In genomic region chr6:1821188-1822183, GRCh38 we compare ENCODE assay signal across 12 cellular contexts.
DNase-seq lines count a peak whose midpoint lies in the region; ATAC-seq, FAIRE-seq and TF ChIP-seq lines count a peak whose summit lies in the region.
"Had no signal": no experiment of that assay in that cellular context is flagged by ENCODE, and none has a peak within 500 bp of the region (broad histone marks: within the 10 kb centered on the region; RNA-seq: fewer than 3 reads in every experiment).

No MANE protein-coding gene starts in this region.

- H3K4ac ChIP-seq in IMR-90 (ENCODE audit: low read depth, low read length) = no peak overlapping the region

- H3K79me2 ChIP-seq in GM12878 (ENCODE audit: control insufficient read depth, insufficient read depth, low read length) = no peaks in the 10 kb centered on the region

- H3K27ac ChIP-seq in IMR-90 (ENCODE audit: insufficient read depth, low read length) (peak overlapping the region; percentile 51), GM12878 (ENCODE audit: control insufficient read depth, insufficient read depth) (no peak overlapping the region)
- H3K27ac ChIP-seq: ovary had no signal

- no peak overlapping the region for H2BK20ac ChIP-seq in IMR-90 (ENCODE audit: low read depth, low read length)

- peaks cover 4% of the 10 kb centered on the region for H3K36me3 Mint-ChIP-seq in mesothelial cell of epicardium
- no peaks in the 10 kb centered on the region for H3K36me3 Mint-ChIP-seq in activated T-cell treated with anti-CD3 and anti-CD28 coated beads, Interleukin-2, amount 50 U/mL, for 72 hours (ENCODE audit: insufficient read depth in 2 of 2)
- H3K36me3 Mint-ChIP-seq in effector memory CD8-positive, alpha-beta T cell (ENCODE audit: insufficient read depth) = no peaks in the 10 kb centered on the region
- H3K36me3 Mint-ChIP-seq: IgD-negative memory B cell had no signal

- TF ChIP-seq POLR2A in IMR-90 (IDR thresholded peaks at IDR 0.05; ENCODE audit: low read depth, low read length) (no peak), GM12878 (IDR thresholded peaks at IDR 0.05; ENCODE audit: low read depth, low read length) (no peak)

- H3K9ac ChIP-seq in IMR-90 (ENCODE audit: low read depth, low read length) (no peak overlapping the region), GM12878 (ENCODE audit: control insufficient read depth, insufficient read depth, low read length) (no peak overlapping the region)

- H3K9me1 ChIP-seq in IMR-90 (ENCODE audit: insufficient read depth, low read length) = peaks cover 2% of the 10 kb centered on the region; the same call in 1 of the 2 replicates

- CTCF ChIA-PET in IMR-90 (lab: Yijun Ruan, JAX) = interaction anchor here (0.9 kb wide), 1 partner anchor 874 kb away, joined by 3 read pairs; no protein-coding TSS in a partner anchor
- CTCF ChIA-PET in GM12878 (lab: Yijun Ruan, JAX) = interaction anchor here (0.5 to 1.5 kb wide), 4 partner anchors 8 to 813 kb away, joined by 3 to 5 read pairs (median 3); no protein-coding TSS in a partner anchor

- H3K4me1 Mint-ChIP-seq in mesothelial cell of epicardium = peaks cover 34% of the 10 kb centered on the region
- H3K4me1 Mint-ChIP-seq in activated T-cell treated with anti-CD3 and anti-CD28 coated beads, Interleukin-2, amount 50 U/mL, for 72 hours (ENCODE audit: low read depth) = no peaks in the 10 kb centered on the region
- H3K4me1 Mint-ChIP-seq in effector memory CD8-positive, alpha-beta T cell (ENCODE audit: low read depth in 2 of 2) = peaks cover 0 to 9% of the 10 kb centered on the region in 2 donors

- peak overlapping the region; percentile 92 for H4K5ac ChIP-seq in IMR-90 (ENCODE audit: low read depth, low read length)

- H3K27me3 ChIP-seq in IMR-90 (ENCODE audit: control insufficient read depth, insufficient read depth, low read length) (no peaks in the 10 kb centered on the region), GM12878 (replicated peaks in 1 of 2; ENCODE audit: control insufficient read depth in 2 of 2, insufficient read depth in 2 of 2, low read length in 1 of 2) (no peaks in the 10 kb centered on the region)
- H3K27me3 ChIP-seq: gastrocnemius medialis, ovary had no signal

- peak overlapping the region; percentile 45 for H2BK5ac ChIP-seq in IMR-90 (ENCODE audit: low read depth, low read length, poor library complexity, severe bottlenecking)

- 10% methylated on average over 2 of the region's 22 CpGs; no CpG with 5 or more reads in 1 of the 2 experiments for WGBS in IMR-90 (ENCODE audit: extremely low coverage in 2 of 2, insufficient read length in 1 of 2), 2 experiments
- 64% methylated on average over 22 of the region's 22 CpGs for WGBS in GM12878 (ENCODE audit: insufficient coverage, insufficient replicate concordance, low lambda C conversion rate, missing lambda C conversion rate)

- peak overlapping the region; percentile 24; the same call in 1 of the 2 replicates for H3K4me3 ChIP-seq in IMR-90 (ENCODE audit: insufficient read depth, low read depth, low read length)
- H3K4me3 ChIP-seq in GM12878 = peak overlapping the region; percentile 17; the same call in 1 of the 2 replicates
- H3K4me3 ChIP-seq: gastrocnemius medialis, ovary had no signal

- no peak overlapping the region; the same call in 1 of the 2 replicates for H2AK5ac ChIP-seq in IMR-90 (ENCODE audit: low read depth, low read length)

- peak overlapping the region; percentile 79 for H3K27ac Mint-ChIP-seq in mesothelial cell of epicardium
- H3K27ac Mint-ChIP-seq in activated T-cell treated with anti-CD3 and anti-CD28 coated beads, Interleukin-2, amount 50 U/mL, for 72 hours = no peak overlapping the region
- H3K27ac Mint-ChIP-seq in effector memory CD8-positive, alpha-beta T cell = no peak overlapping the region
- H3K27ac Mint-ChIP-seq: IgD-negative memory B cell had no signal

- no peaks in the 10 kb centered on the region for H3K9me3 Mint-ChIP-seq in mesothelial cell of epicardium
- H3K9me3 Mint-ChIP-seq in activated T-cell treated with anti-CD3 and anti-CD28 coated beads, Interleukin-2, amount 50 U/mL, for 72 hours = no peaks in the 10 kb centered on the region
- H3K9me3 Mint-ChIP-seq in effector memory CD8-positive, alpha-beta T cell = no peaks in the 10 kb centered on the region
- H3K9me3 Mint-ChIP-seq: IgD-negative memory B cell had no signal

- no peak overlapping the region; the same call in none of the 2 replicates for H3K14ac ChIP-seq in IMR-90 (replicated peaks; ENCODE audit: low read depth, low read length)

- in situ Hi-C loops in IMR-90 (cut with MboI; ENCODE audit: low sequenced_read_pairs) (no loop called here), GM12878 (cut with MboI) (no loop called here)

- TF ChIP-seq EP300 in GM12878 (IDR thresholded peaks at IDR 0.05; ENCODE audit: borderline replicate concordance in 1 of 2, control insufficient read depth in 1 of 2, low read depth in 2 of 2, low read length in 2 of 2) = no peak

- TF ChIP-seq CTCF in IMR-90 (conservative IDR thresholded peaks at IDR 0.05; ENCODE audit: low read depth, low read length) = no peak
- TF ChIP-seq CTCF in GM12878 (IDR thresholded peaks at IDR 0.05 in 2 of 3, conservative IDR thresholded peaks at IDR 0.05 in 1 of 3; ENCODE audit: control insufficient read depth in 2 of 3, extremely low read depth in 1 of 3, insufficient read depth in 1 of 3, low read depth in 3 of 3, low read length in 3 of 3) = no peak
- TF ChIP-seq CTCF in mesothelial cell of epicardium (IDR thresholded peaks at IDR 0.05; ENCODE audit: unreplicated experiment) = no peak

- RAD21 ChIA-PET in GM12878 (lab: Charles Lee; ENCODE audit: unreplicated experiment) = interaction anchor here (1.6 kb wide), 1 partner anchor 8 kb away, joined by 4 read pairs; no protein-coding TSS in a partner anchor

- H4K91ac ChIP-seq in IMR-90 (ENCODE audit: insufficient read depth, low read depth, low read length) = 0 out of 2 replicates have a peak overlapping the region, but pooled peaks have one; percentile 2

- intact Hi-C loops in IMR-90 (cut with micrococcal nuclease) = loop anchor here (10.0 kb wide), 1 partner anchor 283 kb away; no protein-coding TSS in a partner anchor
- intact Hi-C loops in GM12878 (cut with micrococcal nuclease; ENCODE audit: unreplicated experiment) = no loop called here

- H3K23ac ChIP-seq in IMR-90 (ENCODE audit: low read depth, low read length) = peak overlapping the region; percentile 18

- H4K20me1 ChIP-seq in IMR-90 (ENCODE audit: insufficient read depth, low read length) = no peaks in the 10 kb centered on the region
- H4K20me1 ChIP-seq in GM12878 (ENCODE audit: control insufficient read depth, insufficient read depth) = no peaks in the 10 kb centered on the region

- H3K4me2 ChIP-seq in IMR-90 (ENCODE audit: low read depth, low read length) (peak overlapping the region; percentile 89), GM12878 (ENCODE audit: control insufficient read depth, insufficient read depth) (no peak overlapping the region)

- DNase-seq in COLO829 (ENCODE audit: low spot score) (peak; percentile 70), IMR-90 (peak; percentile 31), GM12878 (ENCODE audit: low read depth, low spot score) (peak; percentile 4), mesothelial cell of epicardium (ENCODE audit: low spot score in 2 of 2, unreplicated experiment in 2 of 2) (no peak), germinal center (ENCODE audit: low spot score) (no peak)
- DNase-seq in activated T-cell treated with anti-CD3 and anti-CD28 coated beads, Interleukin-2, amount 50 U/mL, for 72 hours = no peak
- DNase-seq in effector memory CD8-positive, alpha-beta T cell = no peak
- DNase-seq: gastrocnemius medialis, ovary had no signal

- 0 out of 3 replicates have a peak overlapping the region, but pooled peaks have one; percentile 45 for H2BK15ac ChIP-seq in IMR-90 (ENCODE audit: low read depth, low read length)

- peak overlapping the region; percentile 52; the same call in 1 of the 2 replicates for H3K56ac ChIP-seq in IMR-90 (ENCODE audit: extremely low read depth, insufficient read depth, low read length)

- H2BK120ac ChIP-seq in IMR-90 (ENCODE audit: low read depth, low read length) = peak overlapping the region; percentile 58

- POLR2A ChIA-PET in IMR-90 (lab: Charles Lee; ENCODE audit: unreplicated experiment) (no interaction called here), GM12878 (lab: Charles Lee) (no interaction called here)

- H3K18ac ChIP-seq in IMR-90 (ENCODE audit: low read depth, low read length) = peak overlapping the region; percentile 86

- FAIRE-seq in GM12878 (lab: Jason Lieb, UNC) = peak; percentile 7

- H3K36me3 ChIP-seq in IMR-90 (ENCODE audit: control insufficient read depth, insufficient read depth, low read length) (no peaks in the 10 kb centered on the region), GM12878 (ENCODE audit: control insufficient read depth in 2 of 2, insufficient read depth in 2 of 2, low read length in 1 of 2) (no peaks in the 10 kb centered on the region)
- H3K36me3 ChIP-seq: gastrocnemius medialis, ovary had no signal

- peak overlapping the region; percentile 24 for H3K4me3 Mint-ChIP-seq in mesothelial cell of epicardium
- H3K4me3 Mint-ChIP-seq in activated T-cell treated with anti-CD3 and anti-CD28 coated beads, Interleukin-2, amount 50 U/mL, for 72 hours = no peak overlapping the region
- no peak overlapping the region for H3K4me3 Mint-ChIP-seq in effector memory CD8-positive, alpha-beta T cell
- H3K4me3 Mint-ChIP-seq: IgD-negative memory B cell had no signal

- H3K79me1 ChIP-seq in IMR-90 (ENCODE audit: low read depth in 1 of 2, low read length in 2 of 2) = no peaks in the 10 kb centered on the region

- H3K27me3 Mint-ChIP-seq in mesothelial cell of epicardium (ENCODE audit: low read depth) = no peaks in the 10 kb centered on the region
- H3K27me3 Mint-ChIP-seq in activated T-cell treated with anti-CD3 and anti-CD28 coated beads, Interleukin-2, amount 50 U/mL, for 72 hours (ENCODE audit: low read depth) = no peaks in the 10 kb centered on the region
- no peaks in the 10 kb centered on the region for H3K27me3 Mint-ChIP-seq in effector memory CD8-positive, alpha-beta T cell
- H3K27me3 Mint-ChIP-seq: IgD-negative memory B cell had no signal

- dilution Hi-C loops in IMR-90 (cut with HindIII; ENCODE audit: low sequenced_read_pairs, unreplicated experiment) = no loop called here

- H2AFZ ChIP-seq in IMR-90 (replicated peaks; ENCODE audit: low read length, poor library complexity) = peak overlapping the region; percentile 15
- no peak overlapping the region for H2AFZ ChIP-seq in GM12878 (ENCODE audit: control insufficient read depth, low read depth, low read length)

- SMC1A ChIA-PET in GM12878 (lab: Charles Lee; ENCODE audit: uncharacterized antibody, unreplicated experiment) = interaction anchor here (0.7 to 1.5 kb wide), 5 partner anchors 12 to 1530 kb away, joined by 3 to 5 read pairs (median 3); no protein-coding TSS in a partner anchor

- H3K4me1 ChIP-seq in IMR-90 (ENCODE audit: control insufficient read depth, insufficient read depth, low read length) = peaks cover 9% of the 10 kb centered on the region
- no peaks in the 10 kb centered on the region for H3K4me1 ChIP-seq in GM12878 (ENCODE audit: control insufficient read depth, insufficient read depth, low read length)

- no peak overlapping the region for H2AK9ac ChIP-seq in IMR-90 (replicated peaks; ENCODE audit: low read depth, low read length, poor library complexity)

- peak overlapping the region in 1 of 2 experiments; percentile 43; a peak in 2 of 4 replicates for H4K8ac ChIP-seq in IMR-90 (ENCODE audit: low read depth in 2 of 2, low read length in 2 of 2)

- ATAC-seq in IMR-90 (ENCODE audit: low read depth) = peak; percentile 19; the same call in 1 of the 2 replicates
- no peak for ATAC-seq in GM12878
- no peak for ATAC-seq in GM21528 (IDR thresholded peaks at IDR 0.05; ENCODE audit: low FRiP score, unreplicated experiment)
- no peak for ATAC-seq in activated T-cell treated with anti-CD3 and anti-CD28 coated beads, Interleukin-2, amount 50 U/mL, for 72 hours (replicated peaks in 1 of 2)
- ATAC-seq in effector memory CD8-positive, alpha-beta T cell (replicated peaks) = no peak
- ATAC-seq: HCT116 had no signal

- no peaks in the 10 kb centered on the region for H3K9me3 ChIP-seq in IMR-90 (ENCODE audit: control insufficient read depth, insufficient read depth, low read length)
- no peaks in the 10 kb centered on the region for H3K9me3 ChIP-seq in GM12878 (replicated peaks; ENCODE audit: control insufficient read depth, insufficient read depth, low read length)
- H3K9me3 ChIP-seq: gastrocnemius medialis, ovary had no signal

- no peak for TF ChIP-seq RAD21 in IMR-90 (IDR thresholded peaks at IDR 0.05; ENCODE audit: low read length)
- TF ChIP-seq RAD21 in GM12878 (IDR thresholded peaks at IDR 0.05; ENCODE audit: insufficient read depth, low read depth, low read length) = no peak

- BruUV-seq in IMR-90 (replicated peaks; lab: Mats Ljungman, UMichigan) = no TSS peak
- no TSS peak for BruUV-seq in GM12878 (replicated peaks; lab: Mats Ljungman, UMichigan)

Comparison
In these comparisons a context has a peak if more than half of its experiments do, and no peak if none do; other contexts are left out.
1. DNase-seq: peak in COLO829 (single experiment), IMR-90 (single experiment) and GM12878 (single experiment); none in mesothelial cell of epicardium (0 of 2), activated T-cell treated with anti-CD3 and anti-CD28 coated beads, Interleukin-2, amount 50 U/mL, for 72 hours (0 of 2), effector memory CD8-positive, alpha-beta T cell (0 of 3) and germinal center (single experiment).